ENCODE assay signal across 8 cellular contexts in the genomic region with DNA sequence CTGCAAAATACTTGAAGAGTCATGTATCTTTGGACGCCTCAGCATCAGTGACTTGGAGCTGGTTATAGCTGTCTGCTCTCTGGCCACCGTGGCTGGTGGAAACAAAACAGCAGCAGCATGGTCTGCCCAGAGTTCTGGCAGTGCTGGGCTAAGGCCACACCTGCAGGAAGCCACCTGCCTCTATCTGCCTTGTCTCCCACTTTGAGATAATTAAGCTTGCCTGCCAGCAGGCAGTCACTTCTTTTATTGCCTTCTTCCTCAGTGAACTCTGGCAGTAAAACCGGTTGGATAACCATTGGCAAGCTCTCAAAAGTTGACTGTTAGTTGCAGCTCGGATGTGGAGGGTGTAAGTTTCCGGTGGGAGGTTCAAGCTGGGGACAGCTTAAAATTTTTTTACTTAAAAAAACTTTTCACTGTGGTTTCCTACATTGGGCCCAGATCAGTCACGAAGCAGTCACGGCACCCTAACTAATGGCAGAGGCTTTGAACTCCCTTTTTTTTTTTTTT. TPM values are rescaled to one million over a fixed set of nuclear protein-coding genes. Genes with fewer than 3 reads are reported as not detected.
A peak's percentile ranks its signal among the peaks of the same experiment; 100 is the strongest.
DNase-seq lines count a peak whose midpoint lies in the region; ATAC-seq and TF ChIP-seq lines count a peak whose summit lies in the region.

No MANE protein-coding gene starts in this region.

- POLR2A ChIA-PET in RWPE1 (lab: Yijun Ruan, JAX; ENCODE audit: low non-redundant PET) = no interaction called here

- H3K36me3 Mint-ChIP-seq in activated naive CD4-positive, alpha-beta T cell treated with anti-CD3 and anti-CD28 coated beads for 36 hours (ENCODE audit: low read depth) = peaks cover 36% of the 10 kb centered on the region

- H3K4me3 Mint-ChIP-seq in activated naive CD4-positive, alpha-beta T cell treated with anti-CD3 and anti-CD28 coated beads for 36 hours = peak overlapping the region; percentile 73

- peak; percentile 30 for TF ChIP-seq POLR2A in GM19193 (IDR thresholded peaks at IDR 0.05; ENCODE audit: extremely low read depth, insufficient read depth, insufficient read length)

- peak; percentile 53 for ATAC-seq in HG03432 (IDR thresholded peaks at IDR 0.05; ENCODE audit: unreplicated experiment)

- H3K4me1 Mint-ChIP-seq in activated naive CD4-positive, alpha-beta T cell treated with anti-CD3 and anti-CD28 coated beads for 36 hours (ENCODE audit: low read depth) = peaks cover 77% of the 10 kb centered on the region

- peak; percentile 48 for DNase-seq in Ammon's horn (ENCODE audit: low spot score)
- peak; percentile 88 for DNase-seq in RWPE1 (ENCODE audit: low spot score)
- peak; percentile 87 for DNase-seq in activated naive CD4-positive, alpha-beta T cell treated with anti-CD3 and anti-CD28 coated beads for 36 hours
- DNase-seq in cardiac septum (ENCODE audit: low spot score) = peak; percentile 77
- no peak for DNase-seq in OCI-M2 (lab: John Stamatoyannopoulos, UW; ENCODE audit: unreplicated experiment)

- intact Hi-C loops in activated naive CD4-positive, alpha-beta T cell treated with anti-CD3 and anti-CD28 coated beads for 36 hours (cut with micrococcal nuclease) = loop anchor here (1.0 to 10.0 kb wide), 11 partner anchors 14 to 1979 kb away; a partner anchor contains a TSS
- intact Hi-C loops in cardiac septum (cut with DNase I) = no loop called here

- no peak for TF ChIP-seq CTCF in RWPE1 (conservative IDR thresholded peaks at IDR 0.05; ENCODE audit: low read depth)

- peak overlapping the region; percentile 97 for H3K27ac Mint-ChIP-seq in activated naive CD4-positive, alpha-beta T cell treated with anti-CD3 and anti-CD28 coated beads for 36 hours

- H3K27ac ChIP-seq in RWPE1 (peak overlapping the region; percentile 76), skin epidermis (peak overlapping the region in 20 of 21 experiments; percentile 2 to 91 (median 68))

- CTCF ChIA-PET in RWPE1 (lab: Yijun Ruan, JAX) = interaction anchor here (0.6 to 1.3 kb wide), 4 partner anchors 25 to 84 kb away, joined by 3 to 5 read pairs (median 4); a partner anchor contains a TSS
- CTCF ChIA-PET in activated naive CD4-positive, alpha-beta T cell treated with anti-CD3 and anti-CD28 coated beads for 36 hours (lab: Charles Lee) = interaction anchor here (0.6 to 3.0 kb wide), 9 partner anchors 18 to 873 kb away, joined by 3 to 15 read pairs (median 6); a partner anchor contains a TSS

- no peaks in the 10 kb centered on the region for H3K27me3 Mint-ChIP-seq in activated naive CD4-positive, alpha-beta T cell treated with anti-CD3 and anti-CD28 coated beads for 36 hours (ENCODE audit: low read depth)

- H3K4me3 ChIP-seq in skin epidermis = no peak overlapping the region

- H3K9me3 Mint-ChIP-seq in activated naive CD4-positive, alpha-beta T cell treated with anti-CD3 and anti-CD28 coated beads for 36 hours = peaks cover 5% of the 10 kb centered on the region

RNA-seq across cellular contexts. Expression of a gene that starts 4.9 kb away (rescaled TPM):
- total RNA-seq in activated naive CD4-positive, alpha-beta T cell treated with anti-CD3 and anti-CD28 coated beads for 36 hours = 10 to 100 TPM; 32.9 to 37.4 TPM
- total RNA-seq in cardiac septum = 15.3 TPM

RNA-seq across cellular contexts. Expression of a gene that starts 24.7 kb away (rescaled TPM):
- total RNA-seq in activated naive CD4-positive, alpha-beta T cell treated with anti-CD3 and anti-CD28 coated beads for 36 hours = 10 to 100 TPM; 41.0 to 47.7 TPM
- 44.9 TPM for total RNA-seq in cardiac septum
